8 cellular contexts compared by ENCODE assay signal in genomic region chr22:33918676-33919590, GRCh38. TPM values are rescaled to one million over a fixed set of nuclear protein-coding genes. Genes with fewer than 3 reads are reported as not detected.
A peak's percentile ranks its signal among the peaks of the same experiment; 100 is the strongest.
DNase-seq lines count a peak whose midpoint lies in the region; ATAC-seq and TF ChIP-seq lines count a peak whose summit lies in the region.

No MANE protein-coding gene starts in this region.

- no peak overlapping the region for H3K27ac ChIP-seq in Karpas-422 (ENCODE audit: low read length)

- no peaks in the 10 kb centered on the region for H3K79me2 ChIP-seq in Karpas-422 (ENCODE audit: low read length)

- CTCF ChIA-PET in Caco-2 (lab: Charles Lee), result interaction anchor here (0.5 kb wide), 1 partner anchor 1296 kb away, joined by 3 read pairs; no protein-coding TSS in a partner anchor

- H3K27me3 Mint-ChIP-seq in Caco-2 (ENCODE audit: insufficient read depth, unreplicated experiment) (peaks cover 26% of the 10 kb centered on the region), endothelial cell (ENCODE audit: unreplicated experiment) (peaks cover 8% of the 10 kb centered on the region)
- H3K27me3 Mint-ChIP-seq in natural killer cell treated with Interleukin-12 subunit alpha and Interleukin-12 subunit beta and Interleukin-15 and Interleukin-18, amount 100 ng/mL, for 72 hours, result peaks cover 43 to 46% of the 10 kb centered on the region in 2 donors

- intact Hi-C loops in Caco-2 (cut with micrococcal nuclease; ENCODE audit: unreplicated experiment), result loop anchor here (2.0 kb wide), 1 partner anchor 400 kb away; no protein-coding TSS in a partner anchor

- no peak overlapping the region for H3K9ac ChIP-seq in Karpas-422 (ENCODE audit: low read length)

- H3K27me3 ChIP-seq in Caco-2 (replicated peaks; ENCODE audit: control insufficient read depth, insufficient read depth, low read length), result peaks cover 2% of the 10 kb centered on the region; the same call in 1 of the 2 replicates
- no peaks in the 10 kb centered on the region for H3K27me3 ChIP-seq in Karpas-422 (ENCODE audit: low read length)

- BruUV-seq in Caco-2 (replicated peaks; lab: Mats Ljungman, UMichigan), result TSS peak; percentile 35

- H2AFZ ChIP-seq in Karpas-422 (ENCODE audit: low read length), result no peak overlapping the region

- H3K9me2 ChIP-seq in Karpas-422 (replicated peaks; ENCODE audit: insufficient read depth, low read length), result no peaks in the 10 kb centered on the region

- H3K9me3 Mint-ChIP-seq in Caco-2 (ENCODE audit: unreplicated experiment) (no peaks in the 10 kb centered on the region), endothelial cell (ENCODE audit: unreplicated experiment) (no peaks in the 10 kb centered on the region)
- no peaks in the 10 kb centered on the region for H3K9me3 Mint-ChIP-seq in natural killer cell treated with Interleukin-12 subunit alpha and Interleukin-12 subunit beta and Interleukin-15 and Interleukin-18, amount 100 ng/mL, for 72 hours

- H3K4me1 Mint-ChIP-seq in Caco-2 (ENCODE audit: low read depth, unreplicated experiment), result peaks cover 6% of the 10 kb centered on the region
- peaks cover 34% of the 10 kb centered on the region for H3K4me1 Mint-ChIP-seq in endothelial cell (ENCODE audit: unreplicated experiment)
- peaks cover 18 to 21% of the 10 kb centered on the region in 2 donors for H3K4me1 Mint-ChIP-seq in natural killer cell treated with Interleukin-12 subunit alpha and Interleukin-12 subunit beta and Interleukin-15 and Interleukin-18, amount 100 ng/mL, for 72 hours (ENCODE audit: low read depth in 2 of 2)

- no peak overlapping the region for H3K27ac Mint-ChIP-seq in Caco-2 (ENCODE audit: unreplicated experiment)
- peak overlapping the region; percentile 36 for H3K27ac Mint-ChIP-seq in endothelial cell (ENCODE audit: unreplicated experiment)
- no peak overlapping the region for H3K27ac Mint-ChIP-seq in natural killer cell treated with Interleukin-12 subunit alpha and Interleukin-12 subunit beta and Interleukin-15 and Interleukin-18, amount 100 ng/mL, for 72 hours

- H3K4me3 ChIP-seq in Caco-2 (ENCODE audit: low read depth, low read length) (peak overlapping the region; percentile 34), Karpas-422 (ENCODE audit: low read length) (no peak overlapping the region)

- no peaks in the 10 kb centered on the region for H4K20me1 ChIP-seq in Karpas-422 (ENCODE audit: insufficient read depth, low read depth, low read length)

- POLR2A ChIA-PET in Caco-2 (lab: Charles Lee), result no interaction called here

- no peaks in the 10 kb centered on the region for H3K36me3 Mint-ChIP-seq in Caco-2 (ENCODE audit: insufficient read depth, unreplicated experiment)
- peaks cover 8% of the 10 kb centered on the region for H3K36me3 Mint-ChIP-seq in endothelial cell (ENCODE audit: low read depth, unreplicated experiment)
- H3K36me3 Mint-ChIP-seq in natural killer cell treated with Interleukin-12 subunit alpha and Interleukin-12 subunit beta and Interleukin-15 and Interleukin-18, amount 100 ng/mL, for 72 hours, result peaks cover 11% of the 10 kb centered on the region

- H3K9me3 ChIP-seq in Caco-2, result no peaks in the 10 kb centered on the region
- H3K9me3 ChIP-seq in Karpas-422 (ENCODE audit: low read length), result no peaks in the 10 kb centered on the region

- H3K4me3 Mint-ChIP-seq in Caco-2 (ENCODE audit: unreplicated experiment) (peak overlapping the region; percentile 66), endothelial cell (ENCODE audit: unreplicated experiment) (peak overlapping the region; percentile 94)
- peak overlapping the region; percentile 69 for H3K4me3 Mint-ChIP-seq in natural killer cell treated with Interleukin-12 subunit alpha and Interleukin-12 subunit beta and Interleukin-15 and Interleukin-18, amount 100 ng/mL, for 72 hours

- no peaks in the 10 kb centered on the region for H3K36me3 ChIP-seq in Caco-2 (ENCODE audit: control insufficient read depth, insufficient read depth, low read length)
- H3K36me3 ChIP-seq in Karpas-422 (ENCODE audit: insufficient read depth, low read length), result no peaks in the 10 kb centered on the region

- in situ Hi-C loops in KBM-7 (cut with MboI; ENCODE audit: low pct_unique_long_range_greater_than_20kb, low sequenced_read_pairs), result no loop called here

- no peak overlapping the region for H3K4me2 ChIP-seq in Karpas-422 (ENCODE audit: low read depth, low read length, poor library complexity, severe bottlenecking)

- H3K4me1 ChIP-seq in Caco-2 (no peaks in the 10 kb centered on the region; the same call in 1 of the 2 replicates), Karpas-422 (ENCODE audit: low read length) (peaks cover 3% of the 10 kb centered on the region; the same call in 1 of the 2 replicates)

- no peak for ATAC-seq in natural killer cell treated with Interleukin-12 subunit alpha and Interleukin-12 subunit beta and Interleukin-15 and Interleukin-18, amount 100 ng/mL, for 72 hours

- no peak for TF ChIP-seq CTCF in Caco-2 (IDR thresholded peaks at IDR 0.05; ENCODE audit: insufficient read depth in 1 of 2, low read depth in 1 of 2, low read length in 1 of 2, severe bottlenecking in 1 of 2, unreplicated experiment in 1 of 2)
- TF ChIP-seq CTCF in endothelial cell (IDR thresholded peaks at IDR 0.05; ENCODE audit: unreplicated experiment), result no peak

- DNase-seq in Caco-2 (no peak), KBM-7 (peak; percentile 44), endothelial cell (ENCODE audit: low spot score) (no peak), Karpas-422 (no peak), GM19238 (ENCODE audit: insufficient read length, low spot score) (no peak), NCI-H187 (lab: John Stamatoyannopoulos, UW) (no peak)
- DNase-seq in natural killer cell treated with Interleukin-12 subunit alpha and Interleukin-12 subunit beta and Interleukin-15 and Interleukin-18, amount 100 ng/mL, for 72 hours (ENCODE audit: low spot score), result no peak
- DNase-seq in activated CD4-positive, alpha-beta T cell treated with anti-CD3 and anti-CD28 coated beads for 1 hour, result no peak

RNA-seq across cellular contexts. Expression of gene LARGE1, which starts 1.3 kb away (rescaled TPM):
- total RNA-seq in Caco-2 (2022) (3.2 and 5.8 TPM in 2 replicates), endothelial cell (ENCODE audit: unreplicated experiment) (25.4 TPM)
- 1 to 10 TPM; 6.9 to 9.0 TPM for total RNA-seq in natural killer cell treated with Interleukin-12 subunit alpha and Interleukin-12 subunit beta and Interleukin-15 and Interleukin-18, amount 100 ng/mL, for 72 hours
- total RNA-seq in Karpas-422 (2014; rRNA removed; shearing (Covaris generic); ENCODE audit: low replicate concordance), result 0.15 and 1.0 TPM in 2 replicates
